In genomic region chr2:121335294-121336290, GRCh38 we compare ENCODE assay signal across 10 cellular contexts. TPM values are rescaled to one million over a fixed set of nuclear protein-coding genes. Genes with fewer than 3 reads are reported as not detected.
DNase-seq lines count a peak whose midpoint lies in the region; ATAC-seq and TF ChIP-seq lines count a peak whose summit lies in the region.
"Had no signal": no experiment of that assay in that cellular context is flagged by ENCODE, and none has a peak within 500 bp of the region (broad histone marks: within the 10 kb centered on the region; RNA-seq: fewer than 3 reads in every experiment).

No MANE protein-coding gene starts in this region.

- H3K23ac ChIP-seq in mesendoderm (ENCODE audit: low read length) = no peak overlapping the region

- H3K4me2 ChIP-seq in DND-41 (ENCODE audit: insufficient read depth, low read length) (no peak overlapping the region), mesendoderm (ENCODE audit: low read length) (no peak overlapping the region)

- TF ChIP-seq CTCF in DND-41 (IDR thresholded peaks at IDR 0.05; ENCODE audit: borderline replicate concordance, extremely low read depth, low read length, poor library complexity, severe bottlenecking) = no peak
- TF ChIP-seq CTCF in activated CD8-positive, alpha-beta T cell treated with anti-CD3 and anti-CD28 coated beads for 36 hours (IDR thresholded peaks at IDR 0.05) = no peak

- no peak overlapping the region for H3K18ac ChIP-seq in mesendoderm (ENCODE audit: low read length)

- H3K27me3 Mint-ChIP-seq in activated CD8-positive, alpha-beta T cell treated with anti-CD3 and anti-CD28 coated beads for 36 hours = no peaks in the 10 kb centered on the region

- no peaks in the 10 kb centered on the region for H3K27me3 ChIP-seq in DND-41 (ENCODE audit: insufficient read depth, low read length, poor library complexity)
- H3K27me3 ChIP-seq in mesendoderm (ENCODE audit: insufficient read depth, low read length, poor library complexity) = no peaks in the 10 kb centered on the region
- H3K27me3 ChIP-seq: adrenal gland had no signal

- CTCF ChIA-PET in activated CD8-positive, alpha-beta T cell treated with anti-CD3 and anti-CD28 coated beads for 36 hours (lab: Charles Lee) = interaction anchor here (1.2 to 1.3 kb wide), 2 partner anchors 38 to 251 kb away, joined by 3 read pairs; no protein-coding TSS in a partner anchor

- H3K9me3 ChIP-seq in DND-41 (ENCODE audit: insufficient read depth, low read length, severe bottlenecking) = no peaks in the 10 kb centered on the region
- H3K9me3 ChIP-seq: adrenal gland had no signal

- H2AFZ ChIP-seq in DND-41 (ENCODE audit: low read depth, low read length) = no peak overlapping the region

- intact Hi-C loops in activated CD8-positive, alpha-beta T cell treated with anti-CD3 and anti-CD28 coated beads for 36 hours (cut with micrococcal nuclease) = no loop called here

- H3K27ac ChIP-seq in DND-41 (ENCODE audit: low read length) (no peak overlapping the region), mesendoderm (ENCODE audit: low read depth, low read length) (no peak overlapping the region)
- H3K27ac ChIP-seq: adrenal gland had no signal

- no peak overlapping the region for H2BK15ac ChIP-seq in mesendoderm (replicated peaks; ENCODE audit: low read depth)

- DNase-seq in DND-41 (peak; percentile 12), NCI-H1105 (lab: John Stamatoyannopoulos, UW) (peak; percentile 24), mesendoderm (peak; percentile 29), UCSD-AML1 (lab: John Stamatoyannopoulos, UW; ENCODE audit: unreplicated experiment) (no peak), SKM-1 (lab: John Stamatoyannopoulos, UW; ENCODE audit: unreplicated experiment) (no peak), NK-92 (lab: John Stamatoyannopoulos, UW; ENCODE audit: unreplicated experiment) (no peak), GM03348 (ENCODE audit: low spot score) (no peak)
- DNase-seq in activated CD8-positive, alpha-beta T cell treated with anti-CD3 and anti-CD28 coated beads for 36 hours = no peak

- no peaks in the 10 kb centered on the region for H3K9me3 Mint-ChIP-seq in activated CD8-positive, alpha-beta T cell treated with anti-CD3 and anti-CD28 coated beads for 36 hours

- H3K4me3 Mint-ChIP-seq in activated CD8-positive, alpha-beta T cell treated with anti-CD3 and anti-CD28 coated beads for 36 hours = no peak overlapping the region

- no peak overlapping the region for H3K27ac Mint-ChIP-seq in activated CD8-positive, alpha-beta T cell treated with anti-CD3 and anti-CD28 coated beads for 36 hours

- peaks cover 11% of the 10 kb centered on the region for H3K36me3 Mint-ChIP-seq in activated CD8-positive, alpha-beta T cell treated with anti-CD3 and anti-CD28 coated beads for 36 hours (ENCODE audit: low read depth)

- H3K36me3 ChIP-seq in DND-41 (ENCODE audit: insufficient read depth, low read length) (peaks cover 21% of the 10 kb centered on the region), mesendoderm (ENCODE audit: control insufficient read depth, insufficient read depth, low read length) (no peaks in the 10 kb centered on the region)

- H3K4me3 ChIP-seq in DND-41 (ENCODE audit: low read depth in 1 of 2, low read length in 2 of 2) = no peak overlapping the region
- no peak overlapping the region for H3K4me3 ChIP-seq in mesendoderm (ENCODE audit: low read length)
- H3K4me3 ChIP-seq: adrenal gland had no signal

- POLR2A ChIA-PET in activated CD8-positive, alpha-beta T cell treated with anti-CD3 and anti-CD28 coated beads for 36 hours (lab: Charles Lee) = no interaction called here

- no peak overlapping the region for H2BK5ac ChIP-seq in mesendoderm (ENCODE audit: low read length)

- H3K56ac ChIP-seq in mesendoderm (ENCODE audit: low read length) = no peak overlapping the region

- WGBS in mesendoderm (ENCODE audit: extremely low coverage, insufficient coverage, low lambda C conversion rate) = no CpG with 5 or more reads among the region's 22 CpGs

- H4K5ac ChIP-seq in mesendoderm (ENCODE audit: low read length) = no peak overlapping the region

- peak; percentile 48 for ATAC-seq in DND-41 (ENCODE audit: insufficient read depth, low read depth)
- ATAC-seq in activated CD8-positive, alpha-beta T cell treated with anti-CD3 and anti-CD28 coated beads for 36 hours = peak; percentile 13

- no peaks in the 10 kb centered on the region for H3K79me1 ChIP-seq in mesendoderm (ENCODE audit: low read length)

- no peak overlapping the region for H4K8ac ChIP-seq in mesendoderm (ENCODE audit: low read depth, low read length)

- H2AK5ac ChIP-seq in mesendoderm (ENCODE audit: low read length) = no peak overlapping the region

- H4K20me1 ChIP-seq in DND-41 (ENCODE audit: insufficient read depth, low read length) = no peaks in the 10 kb centered on the region

- no peak overlapping the region for H3K9ac ChIP-seq in DND-41 (ENCODE audit: low read depth, low read length)
- no peak overlapping the region for H3K9ac ChIP-seq in mesendoderm (ENCODE audit: low read length)

- H3K4ac ChIP-seq in mesendoderm (ENCODE audit: low read depth, low read length) = no peak overlapping the region

- H3K4me1 ChIP-seq in DND-41 (ENCODE audit: insufficient read depth, low read length) = 0 out of 2 replicates have a peak, but pooled peaks cover 3% of the 10 kb centered on the region
- no peaks in the 10 kb centered on the region for H3K4me1 ChIP-seq in mesendoderm (ENCODE audit: control insufficient read depth, low read depth, low read length)
- H3K4me1 ChIP-seq: adrenal gland had no signal

- no peaks in the 10 kb centered on the region for H3K4me1 Mint-ChIP-seq in activated CD8-positive, alpha-beta T cell treated with anti-CD3 and anti-CD28 coated beads for 36 hours (ENCODE audit: low read depth)

- no peak overlapping the region for H2BK120ac ChIP-seq in mesendoderm (ENCODE audit: low read depth, low read length)

- no peaks in the 10 kb centered on the region for H3K79me2 ChIP-seq in DND-41 (ENCODE audit: insufficient read depth, low read length)
- no peaks in the 10 kb centered on the region for H3K79me2 ChIP-seq in mesendoderm (ENCODE audit: control insufficient read depth, insufficient read depth, low read length)

RNA-seq across cellular contexts. Expression of gene TFCP2L1, which starts 50.6 kb away (rescaled TPM):
- total RNA-seq in activated CD8-positive, alpha-beta T cell treated with anti-CD3 and anti-CD28 coated beads for 36 hours = under 1 TPM in 1 of 2 experiments, not detected in 1; 0.04 TPM
- 0.63 TPM for polyA plus RNA-seq in mesendoderm (2013, experiment 1 of 2)
- 0.81 TPM for polyA plus RNA-seq in mesendoderm (2013, experiment 2 of 2)
- total RNA-seq: endothelial cell of umbilical vein had no signal
- polyA plus RNA-seq: endothelial cell of umbilical vein had no signal

Comparison
In these comparisons a context has a peak if more than half of its experiments do, and no peak if none do; other contexts are left out.
1. DNase-seq: peak in DND-41 (single experiment), NCI-H1105 (single experiment) and mesendoderm (single experiment); none in activated CD8-positive, alpha-beta T cell treated with anti-CD3 and anti-CD28 coated beads for 36 hours (single experiment), UCSD-AML1 (single experiment), SKM-1 (single experiment), NK-92 (single experiment) and GM03348 (single experiment).